ENCODE assay signal across 8 cellular contexts in the genomic region with DNA sequence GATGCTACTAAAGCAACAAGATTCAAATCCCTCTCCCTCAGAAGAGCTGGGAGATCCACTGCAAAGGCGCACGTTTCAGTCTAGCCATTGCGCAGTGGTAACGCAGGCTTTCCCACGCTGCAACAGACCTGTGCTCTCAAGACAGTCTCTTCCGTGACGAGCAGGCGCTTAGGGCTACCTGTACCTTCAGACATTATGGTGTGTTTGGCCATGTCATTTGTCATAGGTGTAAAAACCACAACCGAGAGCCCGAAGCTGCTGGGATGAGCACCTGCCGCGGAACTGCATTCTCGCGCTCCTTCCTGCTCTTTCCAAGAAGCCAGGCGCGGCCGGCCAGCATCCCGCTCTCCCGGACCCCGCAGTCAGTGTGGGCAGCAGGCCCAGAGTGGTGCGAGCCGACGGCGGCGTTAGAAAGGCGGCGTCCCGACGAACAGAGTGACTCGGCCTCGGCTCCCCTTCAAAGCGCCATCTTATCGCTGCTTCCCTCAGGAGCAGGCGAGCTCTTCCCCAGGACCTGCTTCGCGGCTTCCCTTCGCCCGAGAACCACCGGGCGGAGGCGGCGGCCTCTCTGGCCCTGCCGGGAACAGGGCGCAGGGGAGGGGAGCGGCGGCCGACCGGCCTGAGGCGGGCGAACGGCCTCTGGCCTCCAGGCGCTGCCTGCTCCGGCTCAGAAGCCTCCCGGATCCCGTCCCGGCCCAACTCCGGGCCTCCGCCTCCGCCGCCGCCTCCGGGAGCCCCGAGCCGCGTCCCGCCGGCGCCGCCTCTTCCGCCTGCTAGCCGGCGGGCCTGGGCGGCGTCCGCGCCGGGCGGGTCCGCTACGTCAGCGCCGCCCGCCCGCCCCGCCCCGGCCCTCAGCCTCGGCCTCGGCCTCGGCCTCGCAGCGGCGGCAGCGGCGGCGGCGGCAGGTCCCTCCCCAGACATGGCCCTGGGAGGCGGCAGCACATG.
DNase-seq lines count a peak whose midpoint lies in the region; ATAC-seq lines count a peak whose summit lies in the region.

A gene with protein sequence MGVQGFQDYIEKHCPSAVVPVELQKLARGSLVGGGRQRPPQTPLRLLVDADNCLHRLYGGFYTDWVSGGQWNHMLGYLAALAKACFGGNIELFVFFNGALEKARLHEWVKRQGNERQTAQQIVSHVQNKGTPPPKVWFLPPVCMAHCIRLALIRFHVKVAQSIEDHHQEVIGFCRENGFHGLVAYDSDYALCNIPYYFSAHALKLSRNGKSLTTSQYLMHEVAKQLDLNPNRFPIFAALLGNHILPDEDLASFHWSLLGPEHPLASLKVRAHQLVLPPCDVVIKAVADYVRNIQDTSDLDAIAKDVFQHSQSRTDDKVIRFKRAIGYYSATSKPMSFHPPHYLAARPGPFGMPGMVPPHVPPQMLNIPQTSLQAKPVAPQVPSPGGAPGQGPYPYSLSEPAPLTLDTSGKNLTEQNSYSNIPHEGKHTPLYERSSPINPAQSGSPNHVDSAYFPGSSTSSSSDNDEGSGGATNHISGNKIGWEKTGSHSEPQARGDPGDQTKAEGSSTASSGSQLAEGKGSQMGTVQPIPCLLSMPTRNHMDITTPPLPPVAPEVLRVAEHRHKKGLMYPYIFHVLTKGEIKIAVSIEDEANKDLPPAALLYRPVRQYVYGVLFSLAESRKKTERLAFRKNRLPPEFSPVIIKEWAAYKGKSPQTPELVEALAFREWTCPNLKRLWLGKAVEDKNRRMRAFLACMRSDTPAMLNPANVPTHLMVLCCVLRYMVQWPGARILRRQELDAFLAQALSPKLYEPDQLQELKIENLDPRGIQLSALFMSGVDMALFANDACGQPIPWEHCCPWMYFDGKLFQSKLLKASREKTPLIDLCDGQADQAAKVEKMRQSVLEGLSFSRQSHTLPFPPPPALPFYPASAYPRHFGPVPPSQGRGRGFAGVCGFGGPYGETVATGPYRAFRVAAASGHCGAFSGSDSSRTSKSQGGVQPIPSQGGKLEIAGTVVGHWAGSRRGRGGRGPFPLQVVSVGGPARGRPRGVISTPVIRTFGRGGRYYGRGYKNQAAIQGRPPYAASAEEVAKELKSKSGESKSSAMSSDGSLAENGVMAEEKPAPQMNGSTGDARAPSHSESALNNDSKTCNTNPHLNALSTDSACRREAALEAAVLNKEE (plus strand): TSS at position 869 of the 945 bp plus-strand sequence. CDS start 231 bp downstream, outside the sequence.

- DNase-seq in 8988T (peak; percentile 66), NCI-H2171 (lab: John Stamatoyannopoulos, UW) (peak; percentile 62), islet precursor cell (peak; percentile 77)
- DNase-seq in activated CD4-positive, CD25-positive, alpha-beta regulatory T cell treated with anti-CD3 and anti-CD28 coated beads, Interleukin-2, amount 50 U/mL, for 16 hours (ENCODE audit: low read depth, low spot score), result peak; percentile 36
- DNase-seq in central memory CD4-positive, alpha-beta T cell, result peak; percentile 73
- DNase-seq in stimulated activated CD4-positive, alpha-beta T cell treated with anti-CD3 and anti-CD28 coated beads, Interleukin-12 subunit alpha, Interleukin-12 subunit beta, amount 100 ng/mL, for 4 hours, result peak; percentile 71

- ATAC-seq in GM18517 (IDR thresholded peaks at IDR 0.05; ENCODE audit: unreplicated experiment), result peak; percentile 24
- peak; percentile 62 for ATAC-seq in HG03045 (IDR thresholded peaks at IDR 0.05; ENCODE audit: unreplicated experiment)

Comparison
In these comparisons a context has a peak if more than half of its experiments do, and no peak if none do; other contexts are left out.
1. Peak in every context shown above with its lines: DNase-seq and ATAC-seq.